Comparison of ENCODE assay signal across 20 cellular contexts in the genomic region with DNA sequence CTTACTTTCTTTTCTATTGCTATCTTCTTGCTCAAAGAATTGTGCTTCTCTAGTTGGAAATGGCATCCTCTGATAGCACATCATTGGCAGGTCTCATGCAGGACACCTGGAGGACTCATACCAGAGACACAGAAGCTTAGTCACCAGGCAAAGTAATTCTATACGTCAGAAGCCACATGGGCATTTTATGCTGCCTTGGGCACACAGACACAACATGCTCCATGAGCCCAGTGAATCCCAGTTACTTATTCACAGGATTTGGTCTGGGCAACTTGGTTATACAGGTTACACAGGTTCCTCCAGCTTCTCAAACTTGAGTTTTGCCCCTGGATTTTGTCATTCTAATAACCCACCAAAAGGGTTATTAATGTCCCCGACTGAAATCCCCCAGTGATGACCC. TPM values are rescaled to one million over a fixed set of nuclear protein-coding genes. Genes with fewer than 3 reads are reported as not detected.
DNase-seq lines count a peak whose midpoint lies in the region; ATAC-seq and TF ChIP-seq lines count a peak whose summit lies in the region.
"Had no signal": no experiment of that assay in that cellular context is flagged by ENCODE, and none has a peak within 500 bp of the region (broad histone marks: within the 10 kb centered on the region; RNA-seq: fewer than 3 reads in every experiment).

No MANE protein-coding gene starts in this region.

- H3K27ac ChIP-seq in RWPE1 (no peak overlapping the region), stomach (peak overlapping the region in 4 of 5 donors; percentile 21 to 91 (median 38)), gastroesophageal sphincter (no peak overlapping the region)
- H3K27ac ChIP-seq: heart left ventricle, prostate gland had no signal

- no peak for ATAC-seq in gastroesophageal sphincter
- ATAC-seq: effector memory CD8-positive, alpha-beta T cell; heart left ventricle; Right ventricle myocardium inferior had no signal

- H3K36me3 ChIP-seq in stomach (peaks cover 0 to 9% (median 4%) of the 10 kb centered on the region in 4 donors), gastroesophageal sphincter (no peaks in the 10 kb centered on the region)
- H3K36me3 ChIP-seq: heart left ventricle, prostate gland had no signal

- no peak for TF ChIP-seq EP300 in stomach (IDR thresholded peaks at IDR 0.05)
- no peak for TF ChIP-seq EP300 in gastroesophageal sphincter (IDR thresholded peaks at IDR 0.05)

- no peak overlapping the region for H3K4me3 ChIP-seq in stomach
- H3K4me3 ChIP-seq in gastroesophageal sphincter: no peak overlapping the region
- H3K4me3 ChIP-seq: heart left ventricle, prostate gland had no signal

- DNase-seq in HT-29 (ENCODE audit: low spot score) (peak; percentile 91), RWPE1 (ENCODE audit: low spot score) (peak; percentile 31), glomerular visceral epithelial cell (ENCODE audit: extremely low spot score) (peak; percentile 69), stomach (no peak), GM20000 (ENCODE audit: low spot score) (no peak), HK-2 (ENCODE audit: unreplicated experiment) (no peak)
- DNase-seq: activated B cell treated with CpG ODN at 0.5 μM for 24 hours; activated CD4-positive, alpha-beta memory T cell treated with anti-CD3 and anti-CD28 coated beads, Interleukin-2, amount 10 ng/mL, durations not matched to agents 7 days and 5 days; activated effector memory CD4-positive, alpha-beta T cell treated with anti-CD3 and anti-CD28 coated beads, Interleukin-2, amount 50 U/mL, for 16 hours; CD4-positive, CD25-positive, alpha-beta regulatory T cell; effector memory CD8-positive, alpha-beta T cell; heart left ventricle; Kasumi-1; NCI-H1092; NCI-H187 treated with DMSO at 0.1 percent for 48 hours; NCI-H446 treated with DMSO at 0.1 percent for 48 hours; T1000 had no signal

- no peaks in the 10 kb centered on the region for H3K9me3 ChIP-seq in stomach
- H3K9me3 ChIP-seq in gastroesophageal sphincter: no peaks in the 10 kb centered on the region
- H3K9me3 ChIP-seq: heart left ventricle, prostate gland had no signal

- WGBS in stomach, 5 donors: 51 to 71% (median 52%) methylated on average over 2 of the region's 2 CpGs
- 67 to 86% methylated on average over 2 of the region's 2 CpGs for WGBS in gastroesophageal sphincter (ENCODE audit: low coverage in 1 of 2), 2 donors

- POLR2A ChIA-PET in RWPE1 (lab: Yijun Ruan, JAX; ENCODE audit: low non-redundant PET): no interaction called here

- intact Hi-C loops in stomach (cut with DNase I; ENCODE audit: low total_unique reads): no loop called here

- H3K4me1 ChIP-seq in stomach (peaks cover 15 to 62% (median 43%) of the 10 kb centered on the region in 4 donors), gastroesophageal sphincter (peaks cover 0 to 23% (median 4%) of the 10 kb centered on the region in 3 donors)
- H3K4me1 ChIP-seq: heart left ventricle had no signal

- TF ChIP-seq POLR2A in stomach (IDR thresholded peaks at IDR 0.05): no peak
- no peak for TF ChIP-seq POLR2A in gastroesophageal sphincter (IDR thresholded peaks at IDR 0.05)

- CTCF ChIA-PET in RWPE1 (lab: Yijun Ruan, JAX): no interaction called here

- TF ChIP-seq CTCF in RWPE1 (conservative IDR thresholded peaks at IDR 0.05; ENCODE audit: low read depth): no peak
- no peak for TF ChIP-seq CTCF in stomach (IDR thresholded peaks at IDR 0.05)
- TF ChIP-seq CTCF in GM20000 (IDR thresholded peaks at IDR 0.05; ENCODE audit: extremely low read depth, missing control alignments): no peak
- TF ChIP-seq CTCF in gastroesophageal sphincter (IDR thresholded peaks at IDR 0.05): no peak

- H3K27me3 ChIP-seq in stomach: no peaks in the 10 kb centered on the region
- H3K27me3 ChIP-seq in gastroesophageal sphincter: no peaks in the 10 kb centered on the region

RNA-seq across cellular contexts. Expression of gene RASSF6, which starts 7.1 kb away (rescaled TPM):
- 2.3 and 3.9 TPM in 2 replicates for total RNA-seq in HT-29 (2014; rRNA removed; shearing (Covaris generic))
- 10 to 100 TPM in 3 of 5 donors, 1 to 10 TPM in 2; 5.5 to 51.8 (median 13.4) TPM for total RNA-seq in stomach
- polyA plus RNA-seq in stomach: 10 to 100 TPM in 2 of 3 donors, 1 to 10 TPM in 1; 5.0 to 35.9 (median 13.7) TPM
- total RNA-seq in gastroesophageal sphincter: 1 to 10 TPM in 1 of 4 donors, under 1 TPM in 3; 0.15 to 3.8 (median 0.50) TPM
- total RNA-seq: CD4-positive, CD25-positive, alpha-beta regulatory T cell; Right ventricle myocardium inferior had no signal
- polyA plus RNA-seq: heart left ventricle had no signal

Comparison
In these comparisons a context has a peak if more than half of its experiments do, and no peak if none do; other contexts are left out.
1. DNase-seq: peak in HT-29 (single experiment), RWPE1 (single experiment) and glomerular visceral epithelial cell (single experiment); none in stomach (single experiment), GM20000 (single experiment) and HK-2 (single experiment).
2. H3K27ac ChIP-seq: peak in stomach (4 of 5); none in RWPE1 (single experiment) and gastroesophageal sphincter (0 of 4).